In genomic region chr7:158539711-158540146, GRCh38 we compare ENCODE assay signal across 20 cellular contexts. TPM values are rescaled to one million over a fixed set of nuclear protein-coding genes. Genes with fewer than 3 reads are reported as not detected.
DNase-seq lines count a peak whose midpoint lies in the region; ATAC-seq, FAIRE-seq and TF ChIP-seq lines count a peak whose summit lies in the region.
"Had no signal": no experiment of that assay in that cellular context is flagged by ENCODE, and none has a peak within 500 bp of the region (broad histone marks: within the 10 kb centered on the region; RNA-seq: fewer than 3 reads in every experiment).

No MANE protein-coding gene starts in this region.

- CTCF ChIA-PET in Panc1 (lab: Charles Lee): no interaction called here
- CTCF ChIA-PET in H1 (lab: Charles Lee; ENCODE audit: partially characterized antibody): interaction anchor here (0.6 to 1.6 kb wide), 3 partner anchors 9 to 1153 kb away, joined by 3 read pairs; no protein-coding TSS in a partner anchor
- CTCF ChIA-PET in PC-3 (lab: Charles Lee): no interaction called here

- H3K4me2 ChIP-seq in H1 (ENCODE audit: insufficient read depth in 1 of 2, low read depth in 2 of 2, low read length in 2 of 2): no peak overlapping the region
- no peak overlapping the region for H3K4me2 ChIP-seq in PC-3 (ENCODE audit: low read length)
- H3K4me2 ChIP-seq: PC-9 had no signal

- H3K9ac ChIP-seq in H1 (replicated peaks in 1 of 4; ENCODE audit: extremely low read depth in 1 of 4, low read depth in 3 of 4, low read length in 3 of 4): no peak overlapping the region
- H3K9ac ChIP-seq in PC-3 (ENCODE audit: low read length): no peak overlapping the region

- H2BK5ac ChIP-seq in H1 (ENCODE audit: low read depth, low read length): no peak overlapping the region

- H4K20me1 ChIP-seq in H1 (replicated peaks in 1 of 2; ENCODE audit: control insufficient read depth in 1 of 2, insufficient read depth in 2 of 2, low read length in 2 of 2) (no peaks in the 10 kb centered on the region), PC-3 (ENCODE audit: low read length) (no peaks in the 10 kb centered on the region)

- 90% methylated on average over 12 of the region's 12 CpGs; no CpG with 5 or more reads in 1 of the 2 experiments for WGBS in H1 (ENCODE audit: extremely low coverage in 1 of 2, insufficient coverage in 1 of 2, insufficient read length in 1 of 2, insufficient replicate concordance in 2 of 2, low coverage in 1 of 2, low lambda C conversion rate in 2 of 2, missing lambda C conversion rate in 1 of 2), 2 experiments
- WGBS in right cardiac atrium: 47% methylated on average over 12 of the region's 12 CpGs

- no peak overlapping the region for H2AK5ac ChIP-seq in H1 (ENCODE audit: low read depth, low read length)

- ATAC-seq in Panc1 (peak; percentile 36; the same call in 1 of the 2 replicates), right cardiac atrium (peak; percentile 40 to 87), upper lobe of right lung (peak; percentile 7), HG02981 (IDR thresholded peaks at IDR 0.05; ENCODE audit: unreplicated experiment) (no peak), PC-3 (no peak)
- ATAC-seq: HepG2 had no signal

- no peak overlapping the region for H3K4me3 ChIP-seq in Panc1 (ENCODE audit: low read depth in 2 of 2, low read length in 2 of 2)
- no peak overlapping the region for H3K4me3 ChIP-seq in H1 (ENCODE audit: extremely low read depth in 1 of 4, insufficient read depth in 2 of 4, low read depth in 3 of 4, low read length in 4 of 4)
- no peak overlapping the region for H3K4me3 ChIP-seq in right cardiac atrium (ENCODE audit: low read length)
- no peak overlapping the region for H3K4me3 ChIP-seq in upper lobe of right lung
- no peak overlapping the region for H3K4me3 ChIP-seq in PC-3 (ENCODE audit: low read length)
- H3K4me3 ChIP-seq: PC-9, SJSA1 had no signal

- H3K56ac ChIP-seq in H1 (replicated peaks; ENCODE audit: insufficient read length, low read depth, low read length): no peak overlapping the region

- TF ChIP-seq CTCF in Panc1 (IDR thresholded peaks at IDR 0.05) (no peak), H1 (IDR thresholded peaks at IDR 0.05; ENCODE audit: control extremely low read depth in 1 of 3, insufficient read depth in 1 of 3, low read depth in 1 of 3, low read length in 3 of 3) (no peak), upper lobe of right lung (IDR thresholded peaks at IDR 0.05) (no peak), PC-3 (conservative IDR thresholded peaks at IDR 0.05; ENCODE audit: low read depth, low read length) (no peak)

- H3K79me2 ChIP-seq in H1 (ENCODE audit: control insufficient read depth in 1 of 2, insufficient read depth in 2 of 2, low read length in 2 of 2) (no peaks in the 10 kb centered on the region), PC-3 (ENCODE audit: low read length) (no peaks in the 10 kb centered on the region)

- H3K9me2 ChIP-seq in PC-3 (replicated peaks; ENCODE audit: low read length): no peaks in the 10 kb centered on the region

- no peak for TF ChIP-seq POLR2A in H1 (IDR thresholded peaks at IDR 0.05; ENCODE audit: control extremely low read depth in 1 of 2, low read depth in 2 of 2, low read length in 2 of 2)

- H3K23me2 ChIP-seq in H1 (ENCODE audit: low read depth, low read length): no peaks in the 10 kb centered on the region

- no peak for TF ChIP-seq EP300 in H1 (IDR thresholded peaks at IDR 0.05; ENCODE audit: borderline replicate concordance in 1 of 2, low read depth in 2 of 2, low read length in 2 of 2)

- no peak overlapping the region for H3K4me3 Mint-ChIP-seq in immature natural killer cell
- H3K4me3 Mint-ChIP-seq: CD14-positive monocyte, HFFc6 had no signal

- H2BK15ac ChIP-seq in H1 (ENCODE audit: low read length): peak overlapping the region; percentile 72; the same call in 1 of the 2 replicates

- H3K36me3 Mint-ChIP-seq in immature natural killer cell: no peaks in the 10 kb centered on the region
- H3K36me3 Mint-ChIP-seq: CD14-positive monocyte had no signal

- POLR2A ChIA-PET in Panc1 (lab: Charles Lee) (interaction anchor here (0.6 kb wide), 1 partner anchor 825 kb away, joined by 15 read pairs; no protein-coding TSS in a partner anchor), H1 (lab: Charles Lee; ENCODE audit: partially characterized antibody) (no interaction called here), PC-3 (lab: Charles Lee; ENCODE audit: unreplicated experiment) (no interaction called here)

- H3K36me3 ChIP-seq in Panc1 (ENCODE audit: control insufficient read depth, insufficient read depth, low read length) (no peaks in the 10 kb centered on the region), H1 (ENCODE audit: control insufficient read depth in 2 of 4, insufficient read depth in 4 of 4, low read length in 3 of 4) (no peaks in the 10 kb centered on the region), upper lobe of right lung (no peaks in the 10 kb centered on the region), PC-3 (ENCODE audit: low read depth, low read length) (no peaks in the 10 kb centered on the region)

- H3K4me1 ChIP-seq in Panc1 (ENCODE audit: control insufficient read depth, insufficient read depth, low read length): no peaks in the 10 kb centered on the region
- H3K4me1 ChIP-seq in H1 (replicated peaks in 1 of 4; ENCODE audit: control insufficient read depth in 3 of 4, insufficient read depth in 4 of 4, low read length in 3 of 4): peaks cover 0 to 6% (median 2%) of the 10 kb centered on the region in 4 experiments; a peak in 2 of 7 replicates
- no peaks in the 10 kb centered on the region for H3K4me1 ChIP-seq in right cardiac atrium (ENCODE audit: control insufficient read depth, insufficient read depth, low read length)
- H3K4me1 ChIP-seq in upper lobe of right lung: no peaks in the 10 kb centered on the region
- no peaks in the 10 kb centered on the region for H3K4me1 ChIP-seq in PC-3 (ENCODE audit: insufficient read depth, low read length)

- H4K5ac ChIP-seq in H1 (ENCODE audit: insufficient read length, low read depth, low read length): no peak overlapping the region

- no peak overlapping the region; the same call in 1 of the 2 replicates for H3K18ac ChIP-seq in H1 (ENCODE audit: extremely low read depth, low read length)

- FAIRE-seq in H1 (lab: Jason Lieb, UNC): no peak
- FAIRE-seq: H54, HepG2 had no signal

- H3K4me1 Mint-ChIP-seq in immature natural killer cell: no peaks in the 10 kb centered on the region

- intact Hi-C loops in Panc1 (cut with micrococcal nuclease; ENCODE audit: unreplicated experiment) (no loop called here), right cardiac atrium (cut with DNase I) (no loop called here), upper lobe of right lung (cut with DNase I) (no loop called here), PC-3 (cut with micrococcal nuclease) (no loop called here)

- H3K9me3 ChIP-seq in Panc1 (ENCODE audit: control insufficient read depth, insufficient read depth, low read depth, low read length) (no peaks in the 10 kb centered on the region), H1 (ENCODE audit: insufficient read depth in 2 of 2, low read depth in 1 of 2, low read length in 1 of 2) (no peaks in the 10 kb centered on the region), right cardiac atrium (ENCODE audit: control insufficient read depth, low read length) (no peaks in the 10 kb centered on the region), upper lobe of right lung (no peaks in the 10 kb centered on the region), PC-3 (ENCODE audit: low read length) (no peaks in the 10 kb centered on the region)
- H3K9me3 ChIP-seq: SJSA1 had no signal

- no peak overlapping the region for H3K23ac ChIP-seq in H1 (ENCODE audit: insufficient read length)

- no peak overlapping the region; the same call in 1 of the 2 replicates for H2BK12ac ChIP-seq in H1 (ENCODE audit: low read depth, low read length)

- H3K27ac ChIP-seq in Panc1 (ENCODE audit: low read length) (no peak overlapping the region), H1 (ENCODE audit: low read depth, low read length) (no peak overlapping the region), right cardiac atrium (ENCODE audit: low read length) (no peak overlapping the region), upper lobe of right lung (no peak overlapping the region), PC-3 (ENCODE audit: low read length) (no peak overlapping the region)
- H3K27ac ChIP-seq: PC-9, SJSA1 had no signal

- H3K27ac Mint-ChIP-seq in immature natural killer cell: no peak overlapping the region
- H3K27ac Mint-ChIP-seq: CD14-positive monocyte, HFFc6 had no signal

- H2BK120ac ChIP-seq in H1 (replicated peaks; ENCODE audit: low read depth, low read length): no peak overlapping the region

- no peak overlapping the region for H4K8ac ChIP-seq in H1 (ENCODE audit: extremely low read depth, insufficient read depth, low read length)

- no peak overlapping the region for H2AFZ ChIP-seq in H1 (ENCODE audit: low read length)
- H2AFZ ChIP-seq in PC-3 (ENCODE audit: low read length): no peak overlapping the region
- H2AFZ ChIP-seq: PC-9 had no signal

- H3K4ac ChIP-seq in H1 (replicated peaks; ENCODE audit: insufficient read length, low read depth, low read length): no peak overlapping the region

- no peak for TF ChIP-seq RAD21 in H1 (IDR thresholded peaks at IDR 0.05 in 1 of 2, conservative IDR thresholded peaks at IDR 0.05 in 1 of 2; ENCODE audit: low read depth in 2 of 2, low read length in 2 of 2)

- H3K27me3 ChIP-seq in Panc1 (ENCODE audit: control insufficient read depth, insufficient read depth, low read length) (no peaks in the 10 kb centered on the region), H1 (replicated peaks in 1 of 4; ENCODE audit: control insufficient read depth in 3 of 4, extremely low read depth in 1 of 4, insufficient read depth in 3 of 4, low read length in 3 of 4) (no peaks in the 10 kb centered on the region), right cardiac atrium (ENCODE audit: control insufficient read depth, insufficient read depth) (no peaks in the 10 kb centered on the region), upper lobe of right lung (no peaks in the 10 kb centered on the region), PC-3 (ENCODE audit: low read length) (peaks cover 36% of the 10 kb centered on the region)
- H3K27me3 ChIP-seq: SJSA1 had no signal

- H3K14ac ChIP-seq in H1 (ENCODE audit: insufficient read length): no peak overlapping the region

- no peaks in the 10 kb centered on the region for H3F3A ChIP-seq in PC-3 (ENCODE audit: low read length, unreplicated experiment)

- H3K9me3 Mint-ChIP-seq in immature natural killer cell: no peaks in the 10 kb centered on the region

- H3K79me1 ChIP-seq in H1 (ENCODE audit: low read depth, low read length): no peaks in the 10 kb centered on the region

- DNase-seq in Panc1 (ENCODE audit: low read depth, low spot score) (no peak), H1 (ENCODE audit: low read depth in 1 of 2, low spot score in 2 of 2) (no peak), right cardiac atrium (peak in 1 of 3 donors; percentile 67), upper lobe of right lung (no peak), immature natural killer cell (no peak), PC-3 (no peak)
- DNase-seq: ACHN, DMS79 treated with DMSO at 0.1 percent for 48 hours, HFFc6, KG1, NCI-H1694 treated with DMSO at 0.1 percent for 48 hours, NCI-H2107, NCI-H2227 treated with DMSO at 0.1 percent for 48 hours, NCI-H524, PC-9 had no signal

- BruUV-seq in Panc1 (replicated peaks; lab: Mats Ljungman, UMichigan) (no TSS peak), PC-3 (replicated peaks; lab: Mats Ljungman, UMichigan) (no TSS peak)

- in situ Hi-C loops in Panc1 (cut with HindIII; ENCODE audit: low pct_unique_long_range_greater_than_20kb, low sequenced_read_pairs): no loop called here

- peaks cover 2 to 7% (median 3%) of the 10 kb centered on the region in 3 donors for H3K27me3 Mint-ChIP-seq in immature natural killer cell (ENCODE audit: low read depth in 3 of 3)

- H4K91ac ChIP-seq in H1 (replicated peaks; ENCODE audit: insufficient read length, low read length): no peak overlapping the region

- no peak overlapping the region for H2BK20ac ChIP-seq in H1 (ENCODE audit: low read length)

RNA-seq across cellular contexts. Expression of gene PTPRN2, which starts 47.9 kb away (rescaled TPM):
- total RNA-seq in Panc1 (2021; ENCODE audit: unreplicated experiment): 1.1 TPM
- polyA plus RNA-seq in Panc1 (2012; ENCODE audit: insufficient read length): 2.5 TPM
- total RNA-seq in H1 (2021; fragmentation: NEBNext Ultra II Directional; extraction: Animal tissue kit (Norgen Biotek cat#: 25700)): 3.6 and 4.5 TPM in 2 replicates
- 2.6 and 4.9 TPM in 2 replicates for polyA plus RNA-seq in H1 (2011; rRNA removed)
- polyA plus RNA-seq in H1 (2011; cell fraction: cytosol; rRNA removed): 3.7 TPM
- 5.5 TPM for polyA plus RNA-seq in H1 (2011; cell fraction: nucleus; rRNA removed)
- 1.3 to 2.3 TPM (median 1.8 TPM) in 4 replicates for polyA plus RNA-seq in H1 (2012, experiment 1 of 2)
- 1.4 TPM for polyA plus RNA-seq in H1 (2012, experiment 2 of 2)
- polyA plus RNA-seq in H1 (2013, experiment 1 of 2): 1.4 TPM
- polyA plus RNA-seq in H1 (2013, experiment 2 of 2): 1.5 TPM
- 3.4 and 3.5 TPM in 2 replicates for polyA minus RNA-seq in H1 (2011; rRNA and poly(A)+ RNA removed)
- 4.8 TPM for polyA minus RNA-seq in H1 (2011; cell fraction: cytosol; rRNA and poly(A)+ RNA removed)
- 7.4 TPM for polyA minus RNA-seq in H1 (2011; cell fraction: nucleus; rRNA and poly(A)+ RNA removed)
- 1 to 10 TPM; 1.5 to 3.9 (median 2.8) TPM for total RNA-seq in right cardiac atrium
- 1.9 TPM for polyA plus RNA-seq in right cardiac atrium
- 4.9 TPM for total RNA-seq in upper lobe of right lung
- 1 to 10 TPM; 1.9 to 3.7 (median 2.2) TPM for polyA plus RNA-seq in immature natural killer cell
- 3.2 and 3.6 TPM in 2 replicates for total RNA-seq in PC-3 (2014; rRNA removed)
- total RNA-seq: PC-9 had no signal

Comparison
In these comparisons a context has a peak if more than half of its experiments do, and no peak if none do; other contexts are left out.
1. ATAC-seq: peak in Panc1 (single experiment), right cardiac atrium (2 of 2) and upper lobe of right lung (single experiment); none in HG02981 (single experiment) and PC-3 (single experiment).